Comparison of ENCODE assay signal across 1 cellular context in genomic region chr7:115634633-115635032, GRCh38.
TF ChIP-seq lines count a peak whose summit lies in the region.

No MANE protein-coding gene starts in this region.

TF ChIP-seq in GM23338, 12 proteins besides CTCF, POLR2A, EP300 and RAD21 (continued from another document):
- TF ChIP-seq REST (IDR thresholded peaks at IDR 0.05; ENCODE audit: unreplicated experiment) (no peak), ZNF331 (CRISPR knock-in tag; IDR thresholded peaks at IDR 0.05; ENCODE audit: low read depth) (no peak), JUNB (IDR thresholded peaks at IDR 0.05; ENCODE audit: unreplicated experiment) (no peak), EZH2 (IDR thresholded peaks at IDR 0.05; ENCODE audit: low read depth, unreplicated experiment) (no peak), ZNF114 (CRISPR knock-in tag; IDR thresholded peaks at IDR 0.05) (no peak), EZH2phosphoT487 (IDR thresholded peaks at IDR 0.05; ENCODE audit: unreplicated experiment) (no peak), STAT1 (IDR thresholded peaks at IDR 0.05; ENCODE audit: unreplicated experiment) (no peak)
- TF ChIP-seq, protein P1, sequence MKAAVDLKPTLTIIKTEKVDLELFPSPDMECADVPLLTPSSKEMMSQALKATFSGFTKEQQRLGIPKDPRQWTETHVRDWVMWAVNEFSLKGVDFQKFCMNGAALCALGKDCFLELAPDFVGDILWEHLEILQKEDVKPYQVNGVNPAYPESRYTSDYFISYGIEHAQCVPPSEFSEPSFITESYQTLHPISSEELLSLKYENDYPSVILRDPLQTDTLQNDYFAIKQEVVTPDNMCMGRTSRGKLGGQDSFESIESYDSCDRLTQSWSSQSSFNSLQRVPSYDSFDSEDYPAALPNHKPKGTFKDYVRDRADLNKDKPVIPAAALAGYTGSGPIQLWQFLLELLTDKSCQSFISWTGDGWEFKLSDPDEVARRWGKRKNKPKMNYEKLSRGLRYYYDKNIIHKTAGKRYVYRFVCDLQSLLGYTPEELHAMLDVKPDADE (IDR thresholded peaks at IDR 0.05) = no peak
